Comparison of ENCODE assay signal across 23 cellular contexts in genomic region chr6:121356575-121356974, GRCh38. TPM values are rescaled to one million over a fixed set of nuclear protein-coding genes. Genes with fewer than 3 reads are reported as not detected.
DNase-seq lines count a peak whose midpoint lies in the region; ATAC-seq, FAIRE-seq and TF ChIP-seq lines count a peak whose summit lies in the region.
"Had no signal": no experiment of that assay in that cellular context is flagged by ENCODE, and none has a peak within 500 bp of the region (broad histone marks: within the 10 kb centered on the region; RNA-seq: fewer than 3 reads in every experiment).

No MANE protein-coding gene starts in this region.

- no peaks in the 10 kb centered on the region for H3K36me3 Mint-ChIP-seq in neural progenitor cell

- H3K9ac ChIP-seq in neural progenitor cell, result no peak overlapping the region

- H3K9me3 Mint-ChIP-seq in neural progenitor cell, result no peaks in the 10 kb centered on the region
- H3K9me3 Mint-ChIP-seq: activated CD8-positive, alpha-beta T cell treated with anti-CD3 and anti-CD28 coated beads for 36 hours; dendritic cell treated with granulocyte-macrophage colony-stimulating factor and Interleukin-4, amounts not matched to agents 40 ng/mL and 50 ng/mL, for 4 days had no signal

- no peak overlapping the region for H3K4me2 ChIP-seq in neural progenitor cell

- H4K20me1 ChIP-seq in neural progenitor cell (ENCODE audit: low read depth), result no peaks in the 10 kb centered on the region

- no peaks in the 10 kb centered on the region for H3K79me2 ChIP-seq in neural progenitor cell (ENCODE audit: low read depth)

- no peak overlapping the region for H3K4me3 ChIP-seq in neural progenitor cell
- H3K4me3 ChIP-seq: breast epithelium, gastrocnemius medialis had no signal

- H3K27me3 Mint-ChIP-seq in neural progenitor cell (ENCODE audit: insufficient read depth, low read depth), result no peaks in the 10 kb centered on the region
- H3K27me3 Mint-ChIP-seq: dendritic cell treated with granulocyte-macrophage colony-stimulating factor and Interleukin-4, amounts not matched to agents 40 ng/mL and 50 ng/mL, for 4 days had no signal

- FAIRE-seq in endometrium (lab: Jason Lieb, UNC), result peak; percentile 62
- FAIRE-seq: endothelial cell of umbilical vein, H54, islet of Langerhans had no signal

- no peak overlapping the region for H3K27ac Mint-ChIP-seq in neural progenitor cell
- H3K27ac Mint-ChIP-seq: activated CD8-positive, alpha-beta T cell treated with anti-CD3 and anti-CD28 coated beads for 36 hours; dendritic cell treated with granulocyte-macrophage colony-stimulating factor and Interleukin-4, amounts not matched to agents 40 ng/mL and 50 ng/mL, for 4 days had no signal

- peak; percentile 47 for ATAC-seq in GM18511 (IDR thresholded peaks at IDR 0.05; ENCODE audit: unreplicated experiment)
- no peak for ATAC-seq in GM21576 (IDR thresholded peaks at IDR 0.05; ENCODE audit: unreplicated experiment)
- ATAC-seq: activated CD8-positive, alpha-beta T cell treated with anti-CD3 and anti-CD28 coated beads for 36 hours; gastrocnemius medialis; stimulated activated naive CD8-positive, alpha-beta T cell treated with anti-CD3 and anti-CD28 coated beads, Interleukin-15, Interleukin-2, amounts not matched to agents 100 U/mL and 50 U/mL, for 24 hours had no signal

- no peaks in the 10 kb centered on the region for H3K4me1 ChIP-seq in neural progenitor cell
- H3K4me1 ChIP-seq: breast epithelium, gastrocnemius medialis had no signal

- no peaks in the 10 kb centered on the region for H3K27me3 ChIP-seq in neural progenitor cell
- H3K27me3 ChIP-seq: breast epithelium, gastrocnemius medialis had no signal

- H3K36me3 ChIP-seq in neural progenitor cell, result no peaks in the 10 kb centered on the region
- H3K36me3 ChIP-seq: breast epithelium, gastrocnemius medialis had no signal

- H3K27ac ChIP-seq in neural progenitor cell, result no peak overlapping the region
- H3K27ac ChIP-seq: breast epithelium, gastrocnemius medialis, RWPE1 had no signal

- DNase-seq in NAMALWA (ENCODE audit: low spot score) (peak; percentile 13), neural progenitor cell (ENCODE audit: low spot score) (no peak), DMS79 treated with DMSO at 0.1 percent for 48 hours (lab: John Stamatoyannopoulos, UW) (no peak), germinal center (ENCODE audit: low spot score) (no peak), GDM1 (lab: John Stamatoyannopoulos, UW) (no peak)
- DNase-seq: activated CD8-positive, alpha-beta T cell treated with anti-CD3 and anti-CD28 coated beads for 36 hours; activated gamma-delta T cell treated with Interleukin-2 at 50 U/mL for 16 hours; activated T-cell treated with anti-CD3 and anti-CD28 coated beads for 4 hours; gastrocnemius medialis; hypothalamus; NCI-H1436 treated with DMSO at 0.1 percent for 48 hours; NCI-H524 treated with DMSO at 0.1 percent for 48 hours; stimulated activated CD4-positive, alpha-beta T cell treated with anti-CD3 and anti-CD28 coated beads, Interleukin-2, amount 100 ng/mL, for 48 hours; stimulated activated naive CD8-positive, alpha-beta T cell treated with anti-CD3 and anti-CD28 coated beads, Interleukin-15, Interleukin-2, amounts not matched to agents 100 U/mL and 50 U/mL, for 24 hours had no signal

- H3F3A ChIP-seq in neural progenitor cell (ENCODE audit: low read depth), result no peaks in the 10 kb centered on the region

- no peaks in the 10 kb centered on the region for H3K4me1 Mint-ChIP-seq in neural progenitor cell

- peak; percentile 27 for TF ChIP-seq CTCF in neural progenitor cell (IDR thresholded peaks at IDR 0.05)

- H2AFZ ChIP-seq in neural progenitor cell (replicated peaks), result no peak overlapping the region

- no peaks in the 10 kb centered on the region for H3K9me3 ChIP-seq in neural progenitor cell (ENCODE audit: low read depth)
- H3K9me3 ChIP-seq: breast epithelium, gastrocnemius medialis had no signal

- no peak overlapping the region for H3K4me3 Mint-ChIP-seq in neural progenitor cell
- H3K4me3 Mint-ChIP-seq: activated CD8-positive, alpha-beta T cell treated with anti-CD3 and anti-CD28 coated beads for 36 hours; dendritic cell treated with granulocyte-macrophage colony-stimulating factor and Interleukin-4, amounts not matched to agents 40 ng/mL and 50 ng/mL, for 4 days had no signal

RNA-seq across cellular contexts. Expression of gene TBC1D32, which starts 22.3 kb away (rescaled TPM):
- 18.9 and 29.7 TPM in 2 replicates for total RNA-seq in neural progenitor cell (ENCODE audit: low replicate concordance)
